Comparison of ENCODE assay signal across 30 cellular contexts in the genomic region with DNA sequence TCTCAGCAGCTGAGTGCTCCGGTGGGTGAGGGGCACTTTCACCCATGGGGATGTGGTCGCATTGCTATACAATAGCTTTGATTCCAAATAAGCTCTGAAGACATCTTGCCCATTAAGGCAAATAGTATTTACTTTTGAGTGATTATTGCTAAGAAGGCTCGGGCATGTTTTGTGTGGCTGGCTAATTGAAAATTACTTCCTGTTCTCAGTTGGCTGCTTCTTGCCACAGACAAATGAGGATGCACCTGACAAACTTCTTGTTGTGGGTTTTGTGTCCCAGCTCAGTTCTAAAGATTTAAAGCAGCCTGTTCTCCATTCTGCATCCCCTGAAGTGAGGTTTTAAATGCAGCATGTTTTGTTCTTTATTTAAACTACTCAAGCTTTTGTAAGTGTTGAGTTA.
DNase-seq lines count a peak whose midpoint lies in the region; ATAC-seq lines count a peak whose summit lies in the region.
"Had no signal": no experiment of that assay in that cellular context is flagged by ENCODE, and none has a peak within 500 bp of the region (broad histone marks: within the 10 kb centered on the region; RNA-seq: fewer than 3 reads in every experiment).

No MANE protein-coding gene starts in this region.

- ATAC-seq in GM21423 (IDR thresholded peaks at IDR 0.05; ENCODE audit: unreplicated experiment) (peak; percentile 57), HG03135 (IDR thresholded peaks at IDR 0.05; ENCODE audit: unreplicated experiment) (no peak), HG03432 (IDR thresholded peaks at IDR 0.05; ENCODE audit: unreplicated experiment) (no peak)
- ATAC-seq: activated naive CD4-positive, alpha-beta T cell treated with anti-CD3 and anti-CD28 coated beads, Interleukin-2, amount 50 U/mL, for 72 hours; foreskin keratinocyte; heart left ventricle; left lung; sciatic nerve had no signal

- DNase-seq in NAMALWA (ENCODE audit: low spot score) (peak; percentile 32), germinal center (ENCODE audit: low spot score) (peak; percentile 4), NCI-H2227 (lab: John Stamatoyannopoulos, UW; ENCODE audit: unreplicated experiment) (no peak), mucosa of gallbladder (ENCODE audit: low spot score) (no peak)
- DNase-seq: activated B cell treated with CpG ODN at 0.5 μM for 24 hours; activated CD4-positive, alpha-beta T cell treated with anti-CD3 and anti-CD28 coated beads, Interleukin-2, amount 10 ng/mL, durations not matched to agents 7 days and 5 days; activated effector memory CD4-positive, alpha-beta T cell treated with Interleukin-2 at 50 U/mL for 16 hours; activated T-cell treated with anti-CD3 and anti-CD28 coated beads, Interleukin-2, amount 50 U/mL, for 1 hour; BE2C; esophagus squamous epithelium; foreskin keratinocyte; HCEC 1CT; heart left ventricle; islet precursor cell; left lung; MG63; NCI-H146; NCI-H2107; NCI-H446 treated with DMSO at 0.1 percent for 48 hours; NCI-H82; stimulated activated CD8-positive, alpha-beta memory T cell treated with anti-CD3 and anti-CD28 coated beads, Interleukin-4, amount 100 ng/mL, for 48 hours; uterus had no signal

- H3K36me3 ChIP-seq in BLaER1 treated with 17β-estradiol and CSF1 and Interleukin-3, amounts not matched to agents 10 nM and 100 nM, result no peaks in the 10 kb centered on the region
- H3K36me3 ChIP-seq: BE2C, esophagus squamous epithelium, heart left ventricle, left lung, MG63, prostate gland, thoracic aorta, uterus had no signal

- H3K9me3 ChIP-seq in BLaER1 treated with 17β-estradiol and CSF1 and Interleukin-3, amounts not matched to agents 10 nM and 100 nM (replicated peaks in 1 of 11), result peaks cover 0 to 5% (median 0%) of the 10 kb centered on the region in 11 experiments; a peak in 1 of 22 replicates
- H3K9me3 ChIP-seq: BE2C, esophagus squamous epithelium, heart left ventricle, left lung, MG63, prostate gland, thoracic aorta, uterus had no signal

- H3K9ac ChIP-seq in BLaER1 treated with 17β-estradiol and CSF1 and Interleukin-3, amounts not matched to agents 10 nM and 100 nM, result peak overlapping the region in 2 of 11 experiments; percentile 47 to 58; a peak in 4 of 22 replicates

- peak overlapping the region in 4 of 10 experiments; percentile 3 to 10 (median 4); a peak in 3 of 20 replicates for H3K4me3 ChIP-seq in BLaER1 treated with 17β-estradiol and CSF1 and Interleukin-3, amounts not matched to agents 10 nM and 100 nM
- H3K4me3 ChIP-seq: esophagus squamous epithelium, heart left ventricle, left lung, MG63, prostate gland, thoracic aorta, uterus had no signal

- peak overlapping the region; percentile 13 to 87 (median 78) for H3K4me2 ChIP-seq in BLaER1 treated with 17β-estradiol and CSF1 and Interleukin-3, amounts not matched to agents 10 nM and 100 nM

- peaks cover 0 to 15% (median 0%) of the 10 kb centered on the region in 11 experiments; a peak in 4 of 22 replicates for H4K20me1 ChIP-seq in BLaER1 treated with 17β-estradiol and CSF1 and Interleukin-3, amounts not matched to agents 10 nM and 100 nM

- H3K4me1 ChIP-seq in BLaER1 treated with 17β-estradiol and CSF1 and Interleukin-3, amounts not matched to agents 10 nM and 100 nM, result peaks cover 12 to 80% (median 52%) of the 10 kb centered on the region in 10 experiments
- H3K4me1 ChIP-seq: BE2C, esophagus squamous epithelium, foreskin keratinocyte, heart left ventricle, left lung, prostate gland, uterus had no signal

- peak overlapping the region in 4 of 11 experiments; percentile 30 to 76 (median 46); a peak in 8 of 22 replicates for H3K27ac ChIP-seq in BLaER1 treated with 17β-estradiol and CSF1 and Interleukin-3, amounts not matched to agents 10 nM and 100 nM
- H3K27ac ChIP-seq: esophagus squamous epithelium, foreskin keratinocyte, heart left ventricle, left lung, prostate gland, uterus had no signal

- H3K27me3 ChIP-seq in BLaER1 treated with 17β-estradiol and CSF1 and Interleukin-3, amounts not matched to agents 10 nM and 100 nM, result peaks cover 0 to 25% (median 0%) of the 10 kb centered on the region in 11 experiments; a peak in 7 of 22 replicates
- H3K27me3 ChIP-seq: BE2C, heart left ventricle, left lung, MG63, uterus had no signal

Comparison
In these comparisons a context has a peak if more than half of its experiments do, and no peak if none do; other contexts are left out.
1. DNase-seq: peak in NAMALWA (single experiment) and germinal center (single experiment); none in NCI-H2227 (single experiment) and mucosa of gallbladder (single experiment).